In genomic region chr20:9945406-9945805, GRCh38 we compare ENCODE assay signal across 17 cellular contexts.
A peak's percentile ranks its signal among the peaks of the same experiment; 100 is the strongest.
DNase-seq lines count a peak whose midpoint lies in the region; ATAC-seq and TF ChIP-seq lines count a peak whose summit lies in the region.
"Had no signal": no experiment of that assay in that cellular context is flagged by ENCODE, and none has a peak within 500 bp of the region (broad histone marks: within the 10 kb centered on the region; RNA-seq: fewer than 3 reads in every experiment).

No MANE protein-coding gene starts in this region.

- no peak overlapping the region for H3K4me3 Mint-ChIP-seq in endodermal cell

- H3K36me3 ChIP-seq in MG63 (no peaks in the 10 kb centered on the region), brain microvascular endothelial cell (replicated peaks) (no peaks in the 10 kb centered on the region), kidney epithelial cell (ENCODE audit: control insufficient read depth, insufficient read depth, low read length) (no peaks in the 10 kb centered on the region), sigmoid colon (no peaks in the 10 kb centered on the region), endodermal cell (ENCODE audit: control insufficient read depth, insufficient read depth, low read length) (no peaks in the 10 kb centered on the region)
- H3K36me3 ChIP-seq: pancreas had no signal

- H3K36me3 Mint-ChIP-seq in endodermal cell (ENCODE audit: low read depth) = no peaks in the 10 kb centered on the region
- H3K36me3 Mint-ChIP-seq: activated naive CD4-positive, alpha-beta T cell treated with anti-CD3 and anti-CD28 coated beads, Interleukin-2, amount 50 U/mL, for 72 hours had no signal

- no peaks in the 10 kb centered on the region for H3K27me3 Mint-ChIP-seq in endodermal cell (ENCODE audit: insufficient read depth)

- 10 to 46% methylated on average over 1 of the region's 1 CpG for WGBS in sigmoid colon, 2 donors
- WGBS in endodermal cell (ENCODE audit: insufficient coverage in 1 of 2, insufficient read length in 1 of 2), 2 experiments = 80 to 94% methylated on average over 1 of the region's 1 CpG

- ATAC-seq in HG02938 (IDR thresholded peaks at IDR 0.05; ENCODE audit: unreplicated experiment) = no peak
- ATAC-seq: activated naive CD4-positive, alpha-beta T cell treated with anti-CD3 and anti-CD28 coated beads, Interleukin-2, amount 50 U/mL, for 72 hours had no signal

- no peak for TF ChIP-seq CTCF in brain microvascular endothelial cell (IDR thresholded peaks at IDR 0.05; ENCODE audit: low read depth, low read length, missing control alignments)
- no peak for TF ChIP-seq CTCF in kidney epithelial cell (IDR thresholded peaks at IDR 0.05; ENCODE audit: insufficient read depth, low read length, poor library complexity, severe bottlenecking)
- no peak for TF ChIP-seq CTCF in sigmoid colon (IDR thresholded peaks at IDR 0.05)
- no peak for TF ChIP-seq CTCF in endodermal cell (conservative IDR thresholded peaks at IDR 0.05)

- H3K4me3 ChIP-seq in MG63 (no peak overlapping the region), brain microvascular endothelial cell (ENCODE audit: low read depth, low read length) (no peak overlapping the region), kidney epithelial cell (ENCODE audit: low read depth, low read length) (no peak overlapping the region), sigmoid colon (no peak overlapping the region), endodermal cell (ENCODE audit: low read length) (no peak overlapping the region)
- H3K4me3 ChIP-seq: pancreas had no signal

- no peak overlapping the region for H3K9ac ChIP-seq in endodermal cell (ENCODE audit: extremely low read depth, low read length, poor library complexity, severe bottlenecking)

- H3K27ac ChIP-seq in brain microvascular endothelial cell = no peak overlapping the region
- H3K27ac ChIP-seq in sigmoid colon = no peak overlapping the region
- no peak overlapping the region for H3K27ac ChIP-seq in endodermal cell (ENCODE audit: low read depth, low read length)

- H3K27me3 ChIP-seq in MG63 (no peaks in the 10 kb centered on the region), brain microvascular endothelial cell (replicated peaks) (no peaks in the 10 kb centered on the region), kidney epithelial cell (ENCODE audit: control insufficient read depth, insufficient read depth, low read length) (no peaks in the 10 kb centered on the region), sigmoid colon (no peaks in the 10 kb centered on the region), endodermal cell (ENCODE audit: control insufficient read depth, insufficient read depth, low read length, poor library complexity, severe bottlenecking) (no peaks in the 10 kb centered on the region)
- H3K27me3 ChIP-seq: pancreas had no signal

- in situ Hi-C loops in Caki2 (cut with HindIII; ENCODE audit: low pct_unique_long_range_greater_than_20kb, low sequenced_read_pairs) (no loop called here), brain microvascular endothelial cell (cut with HindIII; ENCODE audit: low pct_ligation_motif_present, low sequenced_read_pairs) (no loop called here)

- H3K9me3 ChIP-seq in MG63 (no peaks in the 10 kb centered on the region), sigmoid colon (peaks cover 0 to 2% (median 0%) of the 10 kb centered on the region in 4 donors), endodermal cell (ENCODE audit: control insufficient read depth, low read length) (no peaks in the 10 kb centered on the region)
- H3K9me3 ChIP-seq: pancreas had no signal

- no peaks in the 10 kb centered on the region for H3K4me1 Mint-ChIP-seq in endodermal cell

- intact Hi-C loops in sigmoid colon (cut with DNase I) = no loop called here

- H3K27ac Mint-ChIP-seq in endodermal cell = no peak overlapping the region
- H3K27ac Mint-ChIP-seq: activated naive CD4-positive, alpha-beta T cell treated with anti-CD3 and anti-CD28 coated beads, Interleukin-2, amount 50 U/mL, for 72 hours had no signal

- no peak for TF ChIP-seq POLR2A in sigmoid colon (IDR thresholded peaks at IDR 0.05)

- no peak for TF ChIP-seq EP300 in sigmoid colon (IDR thresholded peaks at IDR 0.05)

- no peaks in the 10 kb centered on the region for H3K4me1 ChIP-seq in sigmoid colon
- no peaks in the 10 kb centered on the region for H3K4me1 ChIP-seq in endodermal cell (ENCODE audit: control insufficient read depth, insufficient read depth, low read length)

- no peaks in the 10 kb centered on the region for H3K9me3 Mint-ChIP-seq in endodermal cell
- H3K9me3 Mint-ChIP-seq: activated naive CD4-positive, alpha-beta T cell treated with anti-CD3 and anti-CD28 coated beads, Interleukin-2, amount 50 U/mL, for 72 hours had no signal

- DNase-seq in Caki2 (ENCODE audit: low read depth) (peak; percentile 70), MG63 (peak; percentile 24), brain microvascular endothelial cell (peak; percentile 27), kidney epithelial cell (ENCODE audit: low read depth) (peak; percentile 5), sigmoid colon (no peak), endodermal cell (no peak)
- no peak for DNase-seq in activated CD4-positive, alpha-beta T cell treated with anti-CD3 and anti-CD28 coated beads for 4 hours
- DNase-seq: activated CD4-positive, alpha-beta T cell treated with anti-CD3 and anti-CD28 coated beads, Interleukin-2, amount 50 U/mL, for 4 hours; activated T-cell treated with anti-CD3 and anti-CD28 coated beads, Interleukin-2, amount 50 U/mL, for 1 hour; central memory CD4-positive, alpha-beta T cell; glutamatergic neuron; kidney; NCI-H1105 treated with DMSO at 0.1 percent for 48 hours; NCI-H226; pancreas had no signal

Comparison
In these comparisons a context has a peak if more than half of its experiments do, and no peak if none do; other contexts are left out.
1. DNase-seq: peak in Caki2 (single experiment), MG63 (single experiment), brain microvascular endothelial cell (single experiment) and kidney epithelial cell (single experiment); none in activated CD4-positive, alpha-beta T cell treated with anti-CD3 and anti-CD28 coated beads for 4 hours (0 of 2), sigmoid colon (single experiment) and endodermal cell (single experiment).